In the genomic region with DNA sequence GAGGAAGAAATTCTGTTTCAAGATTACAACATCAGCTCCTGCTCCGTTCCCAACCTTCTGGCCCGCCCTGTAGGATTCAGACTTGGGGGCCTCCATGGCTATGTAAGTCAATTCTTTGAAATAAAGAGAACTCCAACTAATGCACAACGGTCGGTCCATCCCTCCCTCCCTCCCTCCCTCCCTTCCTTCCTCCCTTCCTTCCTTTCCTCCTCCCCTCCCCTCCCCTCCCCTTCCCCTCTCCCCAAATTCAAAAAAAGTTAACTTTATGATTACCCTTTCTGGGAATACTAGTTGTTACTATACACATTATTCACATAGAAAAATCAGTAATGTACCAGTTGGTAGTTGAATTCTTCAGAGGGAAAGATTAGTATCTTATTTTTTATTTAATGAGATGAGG, we compare ENCODE assay signal across 29 cellular contexts.
"Had no signal": no experiment of that assay in that cellular context is flagged by ENCODE, and none has a peak within 500 bp of the region (broad histone marks: within the 10 kb centered on the region; RNA-seq: fewer than 3 reads in every experiment).

No MANE protein-coding gene starts in this region.

- H3K4me1 Mint-ChIP-seq: stimulated activated memory B cell treated with anti-CD40 and anti-IgM and Interleukin-4, amounts not matched to agents 10 μg/mL and 1 μg/mL and 100 μg/mL, for 72 hours; stimulated activated naive B cell treated with anti-CD40 and anti-IgM and Interleukin-4, amounts not matched to agents 10 μg/mL and 1 μg/mL and 100 μg/mL, for 72 hours; stimulated activated naive CD8-positive, alpha-beta T cell treated with anti-CD3 and anti-CD28 coated beads, Interleukin-15, amount 100 ng/mL, for 72 hours had no signal

- H3K27me3 Mint-ChIP-seq: stimulated activated memory B cell treated with anti-CD40 and anti-IgM and Interleukin-4, amounts not matched to agents 10 μg/mL and 1 μg/mL and 100 μg/mL, for 72 hours; stimulated activated naive B cell treated with anti-CD40 and anti-IgM and Interleukin-4, amounts not matched to agents 10 μg/mL and 1 μg/mL and 100 μg/mL, for 72 hours; stimulated activated naive CD8-positive, alpha-beta T cell treated with anti-CD3 and anti-CD28 coated beads, Interleukin-15, amount 100 ng/mL, for 72 hours; stimulated activated naive CD8-positive, alpha-beta T cell treated with anti-CD3 and anti-CD28 coated beads, Interleukin-15, Interleukin-2, amounts not matched to agents 100 ng/mL and 50 ng/mL, for 24 hours had no signal

- H3K36me3 Mint-ChIP-seq: stimulated activated effector memory CD8-positive, alpha-beta T cell treated with anti-CD3 and anti-CD28 coated beads, Interleukin-12 subunit alpha, Interleukin-12 subunit beta, amount 100 ng/mL, for 72 hours; stimulated activated memory B cell treated with anti-CD40 and anti-IgM and Interleukin-4, amounts not matched to agents 10 μg/mL and 1 μg/mL and 100 μg/mL, for 72 hours; stimulated activated naive B cell treated with anti-CD40 and anti-IgM and Interleukin-4, amounts not matched to agents 10 μg/mL and 1 μg/mL and 100 μg/mL, for 72 hours; type B pancreatic cell had no signal

- H3K27me3 ChIP-seq: stomach, suprapubic skin, testis, thyroid gland, tibial artery, tibial nerve, transverse colon, upper lobe of left lung, upper lobe of right lung, uterus, vagina had no signal

- H3K4me3 ChIP-seq: stomach, suprapubic skin, testis, thoracic aorta, thyroid gland, tibial artery, tibial nerve, transverse colon, upper lobe of left lung, upper lobe of right lung, uterus, vagina had no signal

- H3K27ac Mint-ChIP-seq: stimulated activated effector memory CD8-positive, alpha-beta T cell treated with anti-CD3 and anti-CD28 coated beads, Interleukin-12 subunit alpha, Interleukin-12 subunit beta, amount 100 ng/mL, for 72 hours; stimulated activated memory B cell treated with anti-CD40 and anti-IgM and Interleukin-4, amounts not matched to agents 10 μg/mL and 1 μg/mL and 100 μg/mL, for 72 hours; stimulated activated naive B cell treated with anti-CD40 and anti-IgM and Interleukin-4, amounts not matched to agents 10 μg/mL and 1 μg/mL and 100 μg/mL, for 72 hours; stimulated activated naive CD8-positive, alpha-beta T cell treated with anti-CD3 and anti-CD28 coated beads, Interleukin-15, amount 100 ng/mL, for 72 hours; stimulated activated naive CD8-positive, alpha-beta T cell treated with anti-CD3 and anti-CD28 coated beads, Interleukin-15, Interleukin-2, amounts not matched to agents 100 ng/mL and 50 ng/mL, for 24 hours; type B pancreatic cell had no signal

- H3K9me3 Mint-ChIP-seq: stimulated activated effector memory CD8-positive, alpha-beta T cell treated with anti-CD3 and anti-CD28 coated beads, Interleukin-12 subunit alpha, Interleukin-12 subunit beta, amount 100 ng/mL, for 72 hours; stimulated activated memory B cell treated with anti-CD40 and anti-IgM and Interleukin-4, amounts not matched to agents 10 μg/mL and 1 μg/mL and 100 μg/mL, for 72 hours; stimulated activated naive CD8-positive, alpha-beta T cell treated with anti-CD3 and anti-CD28 coated beads, Interleukin-15, amount 100 ng/mL, for 72 hours; stimulated activated naive CD8-positive, alpha-beta T cell treated with anti-CD3 and anti-CD28 coated beads, Interleukin-15, Interleukin-2, amounts not matched to agents 100 ng/mL and 50 ng/mL, for 24 hours; type B pancreatic cell had no signal

- H3K4me3 Mint-ChIP-seq: stimulated activated effector memory CD8-positive, alpha-beta T cell treated with anti-CD3 and anti-CD28 coated beads, Interleukin-12 subunit alpha, Interleukin-12 subunit beta, amount 100 ng/mL, for 72 hours; stimulated activated memory B cell treated with anti-CD40 and anti-IgM and Interleukin-4, amounts not matched to agents 10 μg/mL and 1 μg/mL and 100 μg/mL, for 72 hours; stimulated activated naive B cell treated with anti-CD40 and anti-IgM and Interleukin-4, amounts not matched to agents 10 μg/mL and 1 μg/mL and 100 μg/mL, for 72 hours; stimulated activated naive CD8-positive, alpha-beta T cell treated with anti-CD3 and anti-CD28 coated beads, Interleukin-15, amount 100 ng/mL, for 72 hours; stimulated activated naive CD8-positive, alpha-beta T cell treated with anti-CD3 and anti-CD28 coated beads, Interleukin-15, Interleukin-2, amounts not matched to agents 100 ng/mL and 50 ng/mL, for 24 hours; type B pancreatic cell had no signal

- H3K27ac ChIP-seq: stomach, suprapubic skin, testis, thoracic aorta, thyroid gland, tibial artery, tibial nerve, transverse colon, upper lobe of left lung, upper lobe of right lung, uterus, vagina had no signal

- H3K36me3 ChIP-seq: stomach, suprapubic skin, thoracic aorta, thyroid gland, tibial artery, tibial nerve, transverse colon, upper lobe of left lung, upper lobe of right lung, uterus, vagina had no signal

- H3K4me1 ChIP-seq: stomach, suprapubic skin, testis, thyroid gland, tibial artery, tibial nerve, transverse colon, upper lobe of left lung, upper lobe of right lung, uterus, vagina had no signal

- H3K9me3 ChIP-seq: stomach, suprapubic skin, testis, thoracic aorta, thyroid gland, tibial artery, tibial nerve, transverse colon, upper lobe of left lung, upper lobe of right lung, uterus, vagina had no signal

- ATAC-seq: stimulated activated memory B cell treated with anti-CD40 and anti-IgM and Interleukin-4, amounts not matched to agents 10 μg/mL and 1 μg/mL and 100 μg/mL, for 72 hours; stimulated activated naive B cell treated with anti-CD40 and anti-IgM and Interleukin-4, amounts not matched to agents 10 μg/mL and 1 μg/mL and 100 μg/mL, for 72 hours; stimulated activated naive CD8-positive, alpha-beta T cell treated with anti-CD3 and anti-CD28 coated beads, Interleukin-15, amount 100 ng/mL, for 72 hours; stimulated activated naive CD8-positive, alpha-beta T cell treated with anti-CD3 and anti-CD28 coated beads, Interleukin-15, Interleukin-2, amounts not matched to agents 100 U/mL and 50 U/mL, for 24 hours; upper lobe of right lung had no signal

- FAIRE-seq: urothelium cell line had no signal

- DNase-seq: stimulated activated CD4-positive, alpha-beta T cell treated with anti-CD3 and anti-CD28 coated beads, Interleukin-2, amount 100 ng/mL, for 48 hours; stimulated activated CD4-positive, alpha-beta T cell treated with anti-CD3 and anti-CD28 coated beads, Interleukin-4, amount 100 ng/mL, for 1 hour; stimulated activated CD4-positive, alpha-beta T cell treated with anti-CD3 and anti-CD28 coated beads, Interleukin-4, amount 100 ng/mL, for 24 hours; stimulated activated CD4-positive, alpha-beta T cell treated with anti-CD3 and anti-CD28 coated beads, Interleukin-4, amount 100 ng/mL, for 4 hours; stimulated activated CD8-positive, alpha-beta memory T cell treated with anti-CD3 and anti-CD28 coated beads, Interleukin-4, amount 100 ng/mL, for 48 hours; stimulated activated naive B cell treated with anti-CD40 and anti-IgM and Interleukin-4, amounts not matched to agents 10 μg/mL and 1 μg/mL and 100 μg/mL, for 72 hours; stimulated activated naive CD4-positive, alpha-beta T cell; stimulated activated naive CD4-positive, alpha-beta T cell treated with Interleukin-2 at 50 U/mL for 16 hours; stimulated activated naive CD8-positive, alpha-beta T cell treated with anti-CD3 and anti-CD28 coated beads, Interleukin-15, amount 100 ng/mL, for 72 hours; stimulated activated naive CD8-positive, alpha-beta T cell treated with anti-CD3 and anti-CD28 coated beads, Interleukin-15, Interleukin-2, amounts not matched to agents 100 U/mL and 50 U/mL, for 24 hours; stomach; substantia nigra; testis; thyroid gland; tibial artery; transverse colon; trophoblast cell; upper lobe of left lung; upper lobe of right lung; uterus had no signal
